21 cellular contexts compared by ENCODE assay signal in the genomic region with DNA sequence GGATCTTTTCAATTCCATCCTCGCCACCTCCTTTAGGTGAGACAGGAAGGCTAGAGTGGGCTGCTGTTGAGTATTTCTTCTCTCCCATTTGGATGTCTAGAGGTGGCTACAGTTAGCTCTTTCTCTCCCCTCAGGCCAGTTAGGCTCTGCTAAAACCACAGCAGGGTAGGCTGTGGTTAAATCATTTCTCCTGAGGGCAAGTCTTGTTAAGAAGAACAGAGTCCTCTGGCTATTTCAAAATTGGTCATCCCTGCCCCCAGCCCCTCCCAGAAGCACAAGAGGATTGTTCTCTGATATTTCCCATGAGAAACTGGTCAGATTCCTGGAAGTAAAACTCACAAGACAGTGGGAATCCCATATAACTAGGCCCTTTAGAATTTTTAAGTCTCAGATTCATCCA.
DNase-seq lines count a peak whose midpoint lies in the region; ATAC-seq, FAIRE-seq and TF ChIP-seq lines count a peak whose summit lies in the region.
"Had no signal": no experiment of that assay in that cellular context is flagged by ENCODE, and none has a peak within 500 bp of the region (broad histone marks: within the 10 kb centered on the region; RNA-seq: fewer than 3 reads in every experiment).

No MANE protein-coding gene starts in this region.

- no peak overlapping the region for H3K56ac ChIP-seq in H1 (replicated peaks; ENCODE audit: insufficient read length, low read depth, low read length)

- H3K36me3 Mint-ChIP-seq in MCF 10A (ENCODE audit: insufficient read depth, unreplicated experiment) (peaks cover 5% of the 10 kb centered on the region), neural progenitor cell (no peaks in the 10 kb centered on the region)

- H2BK12ac ChIP-seq in H1 (ENCODE audit: low read depth, low read length) = no peak overlapping the region

- no peak overlapping the region for H3K4me2 ChIP-seq in mammary epithelial cell (ENCODE audit: insufficient read depth, low read depth, low read length)
- H3K4me2 ChIP-seq in H1 (ENCODE audit: insufficient read depth in 1 of 2, low read depth in 2 of 2, low read length in 2 of 2) = no peak overlapping the region
- no peak overlapping the region for H3K4me2 ChIP-seq in neural progenitor cell

- H3K79me2 ChIP-seq in mammary epithelial cell (ENCODE audit: insufficient read depth, low read length) = no peaks in the 10 kb centered on the region
- H3K79me2 ChIP-seq in H1 (ENCODE audit: control insufficient read depth in 1 of 2, insufficient read depth in 2 of 2, low read length in 2 of 2) = no peaks in the 10 kb centered on the region
- no peaks in the 10 kb centered on the region for H3K79me2 ChIP-seq in neural progenitor cell (ENCODE audit: low read depth)

- no peaks in the 10 kb centered on the region for H3K27me3 ChIP-seq in mammary epithelial cell (ENCODE audit: insufficient read depth, low read length)
- no peaks in the 10 kb centered on the region for H3K27me3 ChIP-seq in H1 (replicated peaks in 1 of 4; ENCODE audit: control insufficient read depth in 3 of 4, extremely low read depth in 1 of 4, insufficient read depth in 3 of 4, low read length in 3 of 4)
- no peaks in the 10 kb centered on the region for H3K27me3 ChIP-seq in neural progenitor cell
- H3K27me3 ChIP-seq in ovary = no peaks in the 10 kb centered on the region

- H2AFZ ChIP-seq in mammary epithelial cell (ENCODE audit: low read depth, low read length) = no peak overlapping the region
- 0 out of 2 replicates have a peak overlapping the region, but pooled peaks have one; percentile 21 for H2AFZ ChIP-seq in H1 (ENCODE audit: low read length)
- H2AFZ ChIP-seq in neural progenitor cell (replicated peaks) = no peak overlapping the region
- H2AFZ ChIP-seq: GM23248 had no signal

- intact Hi-C loops in MCF 10A (cut with micrococcal nuclease) = no loop called here
- intact Hi-C loops in mammary epithelial cell (cut with micrococcal nuclease) = no loop called here
- intact Hi-C loops in ovary (cut with DNase I) = no loop called here

- no peak overlapping the region for H2BK20ac ChIP-seq in H1 (ENCODE audit: low read length)

- H3K4me3 Mint-ChIP-seq in MCF 10A (ENCODE audit: unreplicated experiment) = no peak overlapping the region
- H3K4me3 Mint-ChIP-seq in neural progenitor cell = no peak overlapping the region

- no peak overlapping the region for H3K9ac ChIP-seq in mammary epithelial cell (ENCODE audit: insufficient read depth, low read length)
- H3K9ac ChIP-seq in H1 (replicated peaks in 1 of 4; ENCODE audit: extremely low read depth in 1 of 4, low read depth in 3 of 4, low read length in 3 of 4) = no peak overlapping the region
- H3K9ac ChIP-seq in neural progenitor cell = no peak overlapping the region
- H3K9ac ChIP-seq: GM23248 had no signal

- H3K27me3 Mint-ChIP-seq in MCF 10A (ENCODE audit: insufficient read depth, unreplicated experiment) (no peaks in the 10 kb centered on the region), neural progenitor cell (ENCODE audit: insufficient read depth, low read depth) (no peaks in the 10 kb centered on the region)

- no peak overlapping the region for H2BK120ac ChIP-seq in H1 (replicated peaks; ENCODE audit: low read depth, low read length)

- TF ChIP-seq POLR2A in H1 (IDR thresholded peaks at IDR 0.05; ENCODE audit: control extremely low read depth in 1 of 2, low read depth in 2 of 2, low read length in 2 of 2) (no peak), ovary (IDR thresholded peaks at IDR 0.05) (no peak)

- H4K20me1 ChIP-seq in mammary epithelial cell (ENCODE audit: insufficient read depth, low read length) = no peaks in the 10 kb centered on the region
- no peaks in the 10 kb centered on the region for H4K20me1 ChIP-seq in H1 (replicated peaks in 1 of 2; ENCODE audit: control insufficient read depth in 1 of 2, insufficient read depth in 2 of 2, low read length in 2 of 2)
- no peaks in the 10 kb centered on the region for H4K20me1 ChIP-seq in neural progenitor cell (ENCODE audit: low read depth)

- no TSS peak for BruUV-seq in MCF 10A (replicated peaks; lab: Mats Ljungman, UMichigan)
- no TSS peak for BruUV-seq in mammary epithelial cell (replicated peaks; lab: Mats Ljungman, UMichigan)

- no peak for TF ChIP-seq CTCF in MCF 10A (IDR thresholded peaks at IDR 0.05; ENCODE audit: unreplicated experiment)
- TF ChIP-seq CTCF in mammary epithelial cell (conservative IDR thresholded peaks at IDR 0.05 in 1 of 2, IDR thresholded peaks at IDR 0.05 in 1 of 2; ENCODE audit: extremely low read depth in 1 of 2, insufficient read depth in 1 of 2, low read depth in 1 of 2, low read length in 2 of 2) = no peak
- TF ChIP-seq CTCF in H1 (IDR thresholded peaks at IDR 0.05; ENCODE audit: control extremely low read depth in 1 of 3, insufficient read depth in 1 of 3, low read depth in 1 of 3, low read length in 3 of 3) = no peak
- TF ChIP-seq CTCF in neural progenitor cell (IDR thresholded peaks at IDR 0.05) = no peak
- TF ChIP-seq CTCF in ovary (IDR thresholded peaks at IDR 0.05) = no peak

- H3K27ac Mint-ChIP-seq in MCF 10A (ENCODE audit: low read depth, unreplicated experiment) (peak overlapping the region; percentile 18), neural progenitor cell (peak overlapping the region; percentile 20)

- H3K36me3 ChIP-seq in mammary epithelial cell (ENCODE audit: insufficient read depth, low read length) (no peaks in the 10 kb centered on the region), H1 (ENCODE audit: control insufficient read depth in 2 of 4, insufficient read depth in 4 of 4, low read length in 3 of 4) (no peaks in the 10 kb centered on the region), neural progenitor cell (no peaks in the 10 kb centered on the region), ovary (no peaks in the 10 kb centered on the region)

- CTCF ChIA-PET in MCF 10A (lab: Yijun Ruan, JAX) (interaction anchor here (0.5 to 0.9 kb wide), 3 partner anchors 47 to 1604 kb away, joined by 3 read pairs; no protein-coding TSS in a partner anchor), mammary epithelial cell (lab: Charles Lee; ENCODE audit: low non-redundant PET) (no interaction called here), H1 (lab: Charles Lee; ENCODE audit: partially characterized antibody) (no interaction called here)

- no peak overlapping the region for H3K4ac ChIP-seq in H1 (replicated peaks; ENCODE audit: insufficient read length, low read depth, low read length)

- no peak for FAIRE-seq in H1 (lab: Jason Lieb, UNC)

- no peak overlapping the region for H3K23ac ChIP-seq in H1 (ENCODE audit: insufficient read length)

- H3K27ac ChIP-seq in mammary epithelial cell (ENCODE audit: insufficient read depth, low read depth, low read length) = no peak overlapping the region
- no peak overlapping the region for H3K27ac ChIP-seq in H1 (ENCODE audit: low read depth, low read length)
- H3K27ac ChIP-seq in neural progenitor cell = no peak overlapping the region
- no peak overlapping the region for H3K27ac ChIP-seq in ovary
- H3K27ac ChIP-seq: 22Rv1, C4-2B, GM23248 had no signal

- H3K14ac ChIP-seq in H1 (ENCODE audit: insufficient read length) = no peak overlapping the region

- H3K79me1 ChIP-seq in H1 (ENCODE audit: low read depth, low read length) = no peaks in the 10 kb centered on the region

- TF ChIP-seq EP300 in H1 (IDR thresholded peaks at IDR 0.05; ENCODE audit: borderline replicate concordance in 1 of 2, low read depth in 2 of 2, low read length in 2 of 2) (no peak), ovary (IDR thresholded peaks at IDR 0.05) (no peak)

- no peak for TF ChIP-seq RAD21 in H1 (IDR thresholded peaks at IDR 0.05 in 1 of 2, conservative IDR thresholded peaks at IDR 0.05 in 1 of 2; ENCODE audit: low read depth in 2 of 2, low read length in 2 of 2)

- H3K18ac ChIP-seq in H1 (ENCODE audit: extremely low read depth, low read length) = no peak overlapping the region

- no peak overlapping the region for H4K8ac ChIP-seq in H1 (ENCODE audit: extremely low read depth, insufficient read depth, low read length)

- POLR2A ChIA-PET in MCF 10A (lab: Yijun Ruan, JAX) (no interaction called here), H1 (lab: Charles Lee; ENCODE audit: partially characterized antibody) (no interaction called here)

- dilution Hi-C loops in mammary epithelial cell (cut with HindIII; ENCODE audit: low sequenced_read_pairs) = no loop called here

- in situ Hi-C loops in mammary epithelial cell (cut with MboI; ENCODE audit: low sequenced_read_pairs in 2 of 2) = no loop called here

- H2BK15ac ChIP-seq in H1 (ENCODE audit: low read length) = no peak overlapping the region

- H2BK5ac ChIP-seq in H1 (ENCODE audit: low read depth, low read length) = no peak overlapping the region

- H3K4me1 ChIP-seq in mammary epithelial cell (ENCODE audit: insufficient read depth, low read length) (no peaks in the 10 kb centered on the region), H1 (replicated peaks in 1 of 4; ENCODE audit: control insufficient read depth in 3 of 4, insufficient read depth in 4 of 4, low read length in 3 of 4) (no peaks in the 10 kb centered on the region), neural progenitor cell (no peaks in the 10 kb centered on the region), ovary (ENCODE audit: insufficient read depth) (no peaks in the 10 kb centered on the region)

- DNase-seq in MCF 10A (ENCODE audit: unreplicated experiment) (peak; percentile 9), mammary epithelial cell (no peak), H1 (ENCODE audit: low read depth in 1 of 2, low spot score in 2 of 2) (no peak), neural progenitor cell (ENCODE audit: low spot score) (no peak), ovary (no peak), retina (no peak)
- DNase-seq: AML-193; COR-L47; GF-D8; GM23248; NCI-H1105; NCI-H2081; NCI-H748 treated with DMSO at 0.1 percent for 48 hours; NK-92 treated with Interleukin-12 subunit alpha and Interleukin-12 subunit beta, amount 100 ng/mL, for 24 hours; OCI-M1; Right ventricle myocardium superior had no signal

- H3K9me3 ChIP-seq in mammary epithelial cell (replicated peaks; ENCODE audit: insufficient read depth, low read length) = peaks cover 27% of the 10 kb centered on the region
- no peaks in the 10 kb centered on the region for H3K9me3 ChIP-seq in H1 (ENCODE audit: insufficient read depth in 2 of 2, low read depth in 1 of 2, low read length in 1 of 2)
- no peaks in the 10 kb centered on the region for H3K9me3 ChIP-seq in neural progenitor cell (ENCODE audit: low read depth)
- H3K9me3 ChIP-seq in ovary = no peaks in the 10 kb centered on the region

- H3K9me3 Mint-ChIP-seq in MCF 10A (ENCODE audit: unreplicated experiment) (no peaks in the 10 kb centered on the region), neural progenitor cell (no peaks in the 10 kb centered on the region)

- H3K4me3 ChIP-seq in mammary epithelial cell (replicated peaks in 1 of 3; ENCODE audit: insufficient read depth in 1 of 3, low read depth in 2 of 3, low read length in 3 of 3) (no peak overlapping the region), H1 (ENCODE audit: extremely low read depth in 1 of 4, insufficient read depth in 2 of 4, low read depth in 3 of 4, low read length in 4 of 4) (no peak overlapping the region), neural progenitor cell (no peak overlapping the region), ovary (no peak overlapping the region)
- H3K4me3 ChIP-seq: GM23248 had no signal

- H2AK5ac ChIP-seq in H1 (ENCODE audit: low read depth, low read length) = no peak overlapping the region

- ATAC-seq in GM21528 (IDR thresholded peaks at IDR 0.05; ENCODE audit: low FRiP score, unreplicated experiment) (no peak), GM21390 (IDR thresholded peaks at IDR 0.05; ENCODE audit: unreplicated experiment) (no peak)
- ATAC-seq: HCT116 had no signal

- H4K5ac ChIP-seq in H1 (ENCODE audit: insufficient read length, low read depth, low read length) = no peak overlapping the region

- H3K4me1 Mint-ChIP-seq in MCF 10A (ENCODE audit: insufficient read depth, unreplicated experiment) (peaks cover 12% of the 10 kb centered on the region), neural progenitor cell (no peaks in the 10 kb centered on the region)

- WGBS in mammary epithelial cell (ENCODE audit: low coverage, missing lambda C conversion rate) = 22% methylated on average over 1 of the region's 1 CpG
- 47% methylated on average over 1 of the region's 1 CpG; no CpG with 5 or more reads in 1 of the 2 experiments for WGBS in H1 (ENCODE audit: extremely low coverage in 1 of 2, insufficient coverage in 1 of 2, insufficient read length in 1 of 2, insufficient replicate concordance in 2 of 2, low coverage in 1 of 2, low lambda C conversion rate in 2 of 2, missing lambda C conversion rate in 1 of 2), 2 experiments
- WGBS in ovary, 3 donors = 41 to 94% (median 89%) methylated on average over 1 of the region's 1 CpG

- no peaks in the 10 kb centered on the region for H3F3A ChIP-seq in neural progenitor cell (ENCODE audit: low read depth)

- H3K23me2 ChIP-seq in H1 (ENCODE audit: low read depth, low read length) = no peaks in the 10 kb centered on the region

- H4K91ac ChIP-seq in H1 (replicated peaks; ENCODE audit: insufficient read length, low read length) = no peak overlapping the region
